ENCODE assay signal across 8 cellular contexts in the genomic region with DNA sequence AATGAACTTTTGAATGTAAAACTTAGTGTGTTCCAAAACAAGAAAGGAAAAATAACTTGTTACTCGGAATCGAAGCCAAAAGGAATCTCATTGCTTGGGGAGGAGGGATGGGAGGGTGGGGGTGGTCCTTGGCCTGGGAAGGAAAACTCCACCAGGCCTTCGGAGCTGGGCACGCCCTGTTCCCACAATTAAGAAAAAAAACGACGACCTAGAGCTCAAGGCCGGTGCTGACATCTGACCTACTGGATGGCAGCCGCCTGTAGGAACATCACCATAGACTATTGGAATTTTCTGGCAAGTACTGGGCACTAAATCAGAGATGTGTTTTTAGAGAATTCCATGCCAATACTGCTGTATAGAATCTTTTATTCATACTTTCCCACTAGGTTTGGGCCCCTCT. TPM values are rescaled to one million over a fixed set of nuclear protein-coding genes. Genes with fewer than 3 reads are reported as not detected.
DNase-seq lines count a peak whose midpoint lies in the region; ATAC-seq and TF ChIP-seq lines count a peak whose summit lies in the region.

No MANE protein-coding gene starts in this region.

- intact Hi-C loops in esophagus muscularis mucosa (cut with DNase I) = no loop called here

- H3K9me3 ChIP-seq in RWPE2 (ENCODE audit: severe bottlenecking) (no peaks in the 10 kb centered on the region), esophagus muscularis mucosa (no peaks in the 10 kb centered on the region), neuron (ENCODE audit: low read length) (peaks cover 2% of the 10 kb centered on the region)

- H3K4me1 ChIP-seq in RWPE2 (ENCODE audit: insufficient read depth, poor library complexity, severe bottlenecking) (peaks cover 13% of the 10 kb centered on the region), esophagus muscularis mucosa (peaks cover 57 to 86% (median 76%) of the 10 kb centered on the region in 4 donors), neuron (ENCODE audit: insufficient read depth, low read length) (peaks cover 32% of the 10 kb centered on the region)

- H2AFZ ChIP-seq in neuron (ENCODE audit: low read depth, low read length) = peak overlapping the region; percentile 75

- no peak for TF ChIP-seq POLR2A in esophagus muscularis mucosa (IDR thresholded peaks at IDR 0.05; ENCODE audit: low read depth)

- ATAC-seq in RWPE2 (ENCODE audit: low read depth) = no peak; the same call in 2 of the 3 replicates

- TF ChIP-seq CTCF in RWPE2 (IDR thresholded peaks at IDR 0.05; ENCODE audit: poor library complexity, severe bottlenecking) = no peak
- TF ChIP-seq CTCF in esophagus muscularis mucosa (IDR thresholded peaks at IDR 0.05) = no peak

- no peak for DNase-seq in H7
- DNase-seq in RWPE2 (ENCODE audit: low spot score) = no peak
- DNase-seq in esophagus muscularis mucosa (ENCODE audit: extremely low spot score) = no peak
- no peak for DNase-seq in NOMO-1 (lab: John Stamatoyannopoulos, UW; ENCODE audit: unreplicated experiment in 2 of 2)
- DNase-seq in activated CD4-positive, CD25-positive, alpha-beta regulatory T cell treated with anti-CD3 and anti-CD28 coated beads, Interleukin-2, amount 50 U/mL, for 72 hours = no peak
- no peak for DNase-seq in activated CD4-positive, alpha-beta T cell treated with anti-CD3 and anti-CD28 coated beads, Interleukin-2, amount 50 U/mL, for 48 hours
- DNase-seq in ecto neural progenitor cell (ENCODE audit: low spot score) = no peak

- no peaks in the 10 kb centered on the region for H3K27me3 ChIP-seq in H7 (ENCODE audit: control insufficient read depth, insufficient read depth, low read length)
- no peaks in the 10 kb centered on the region for H3K27me3 ChIP-seq in RWPE2 (ENCODE audit: insufficient read depth, poor library complexity, severe bottlenecking)
- H3K27me3 ChIP-seq in esophagus muscularis mucosa = no peaks in the 10 kb centered on the region
- H3K27me3 ChIP-seq in neuron (ENCODE audit: insufficient read depth, low read length) = no peaks in the 10 kb centered on the region

- TF ChIP-seq EP300 in esophagus muscularis mucosa (IDR thresholded peaks at IDR 0.05) = no peak

- H3K27ac ChIP-seq in RWPE2 (ENCODE audit: poor library complexity, severe bottlenecking) (peak overlapping the region; percentile 73), esophagus muscularis mucosa (replicated peaks in 1 of 4) (peak overlapping the region; percentile 91 to 98 (median 96))

- H3K36me3 ChIP-seq in H7 (replicated peaks; ENCODE audit: control insufficient read depth, insufficient read depth, low read length) (no peaks in the 10 kb centered on the region; the same call in none of the 2 replicates), RWPE2 (ENCODE audit: low read depth) (peaks cover 17% of the 10 kb centered on the region), esophagus muscularis mucosa (peaks cover 3 to 6% (median 5%) of the 10 kb centered on the region in 4 donors), neuron (ENCODE audit: insufficient read depth, low read length) (peaks cover 1% of the 10 kb centered on the region)

- WGBS in esophagus muscularis mucosa = 4% methylated on average over 8 of the region's 8 CpGs

- H3K4me3 ChIP-seq in H7 (ENCODE audit: insufficient read depth, low read depth, low read length) (peak overlapping the region; percentile 98), RWPE2 (ENCODE audit: severe bottlenecking) (peak overlapping the region; percentile 96), esophagus muscularis mucosa (peak overlapping the region; percentile 80 to 95 (median 94)), neuron (ENCODE audit: low read length) (peak overlapping the region; percentile 97)

RNA-seq across cellular contexts. Expression of gene NADK, which starts 0.8 kb away (rescaled TPM):
- total RNA-seq in H7 (2014; rRNA removed; shearing (Covaris generic)) = 111 and 175 TPM in 2 replicates
- 100 to 1,000 TPM in 1 of 4 donors, 10 to 100 TPM in 3; 66.4 to 119 (median 82.7) TPM for total RNA-seq in esophagus muscularis mucosa

RNA-seq across cellular contexts. Expression of gene CDK11A, which starts 53.4 kb away (rescaled TPM):
- 18.6 and 26.2 TPM in 2 replicates for total RNA-seq in H7 (2014; rRNA removed; shearing (Covaris generic))
- 10 to 100 TPM; 18.2 to 46.9 (median 31.4) TPM for total RNA-seq in esophagus muscularis mucosa
